In the genomic region with DNA sequence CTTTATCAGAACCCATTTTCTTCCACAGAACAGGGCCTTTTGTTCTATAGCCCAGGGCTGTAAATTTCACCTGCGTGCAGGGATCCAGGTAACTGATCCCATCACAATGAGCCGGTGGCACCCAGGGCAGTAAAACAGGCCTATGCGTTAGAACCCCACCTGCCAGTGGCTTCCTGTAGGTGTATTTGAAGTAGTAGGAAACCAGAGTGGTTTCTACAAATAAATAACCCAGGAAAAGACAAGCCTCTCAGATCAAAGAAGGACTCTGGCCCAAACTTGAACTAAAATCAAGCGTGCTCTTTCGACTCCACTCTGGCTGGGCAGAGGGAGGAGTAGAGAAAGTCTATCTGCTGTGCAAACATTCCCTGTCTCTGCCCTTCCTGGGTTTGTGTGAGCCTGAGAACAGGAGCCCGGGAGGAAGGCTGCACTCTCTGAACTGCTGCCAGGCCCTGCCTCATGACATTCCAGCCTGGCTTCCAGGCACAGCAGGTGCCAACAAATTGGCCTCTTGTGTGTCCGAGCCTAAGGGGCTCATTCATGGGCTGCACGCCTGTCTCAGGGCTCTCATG, we compare ENCODE assay signal across 10 cellular contexts.
DNase-seq lines count a peak whose midpoint lies in the region; ATAC-seq and TF ChIP-seq lines count a peak whose summit lies in the region.
"Had no signal": no experiment of that assay in that cellular context is flagged by ENCODE, and none has a peak within 500 bp of the region (broad histone marks: within the 10 kb centered on the region; RNA-seq: fewer than 3 reads in every experiment).

No MANE protein-coding gene starts in this region.

- TF ChIP-seq CTCF in body of pancreas (IDR thresholded peaks at IDR 0.05) (no peak), lower lobe of right lung (IDR thresholded peaks at IDR 0.05) (no peak), nephron progenitor cell (IDR thresholded peaks at IDR 0.05) (no peak)
- TF ChIP-seq CTCF in CD4-positive, alpha-beta T cell (IDR thresholded peaks at IDR 0.05) = no peak

- 15 to 20% methylated on average over 7 to 8 of the region's 8 CpGs for WGBS in body of pancreas, 2 donors

- DNase-seq in AG08395 (ENCODE audit: low spot score) = peak; percentile 44
- peak; percentile 7 for DNase-seq in M059J (ENCODE audit: low read depth)
- peak; percentile 73 to 88 (median 79) for DNase-seq in body of pancreas
- peak; percentile 70 for DNase-seq in lower lobe of right lung
- no peak for DNase-seq in nephron progenitor cell
- DNase-seq in SKM-1 (lab: John Stamatoyannopoulos, UW; ENCODE audit: unreplicated experiment) = no peak
- DNase-seq in CD4-positive, alpha-beta T cell = no peak
- DNase-seq: immature natural killer cell, T1000 had no signal

- ATAC-seq in body of pancreas (peak; percentile 85), lower lobe of right lung (peak; percentile 73 to 74), GM19463 (IDR thresholded peaks at IDR 0.05; ENCODE audit: unreplicated experiment) (no peak)
- ATAC-seq in CD4-positive, alpha-beta T cell (ENCODE audit: poor library complexity) = no peak

- TF ChIP-seq POLR2A in body of pancreas (IDR thresholded peaks at IDR 0.05) = no peak

- H3K9me3 ChIP-seq in body of pancreas (no peaks in the 10 kb centered on the region), lower lobe of right lung (no peaks in the 10 kb centered on the region)
- no peaks in the 10 kb centered on the region for H3K9me3 ChIP-seq in CD4-positive, alpha-beta T cell (ENCODE audit: control insufficient read depth, low read length)

- POLR2A ChIA-PET in CD4-positive, alpha-beta T cell (lab: Charles Lee) = no interaction called here

- H3K9me3 Mint-ChIP-seq in nephron progenitor cell = no peaks in the 10 kb centered on the region
- H3K9me3 Mint-ChIP-seq in CD4-positive, alpha-beta T cell = no peaks in the 10 kb centered on the region
- H3K9me3 Mint-ChIP-seq: immature natural killer cell had no signal

- H3K27me3 ChIP-seq in body of pancreas = no peaks in the 10 kb centered on the region
- no peaks in the 10 kb centered on the region for H3K27me3 ChIP-seq in lower lobe of right lung (ENCODE audit: low read depth)
- H3K27me3 ChIP-seq in CD4-positive, alpha-beta T cell (ENCODE audit: control insufficient read depth, insufficient read depth, low read length) = no peaks in the 10 kb centered on the region

- peaks cover 12% of the 10 kb centered on the region for H3K4me1 Mint-ChIP-seq in nephron progenitor cell
- peaks cover 24% of the 10 kb centered on the region for H3K4me1 Mint-ChIP-seq in CD4-positive, alpha-beta T cell (ENCODE audit: low read depth)
- H3K4me1 Mint-ChIP-seq: immature natural killer cell had no signal

- no peaks in the 10 kb centered on the region for H3K36me3 Mint-ChIP-seq in nephron progenitor cell (ENCODE audit: low read depth)
- no peaks in the 10 kb centered on the region for H3K36me3 Mint-ChIP-seq in CD4-positive, alpha-beta T cell (ENCODE audit: low read depth)
- H3K36me3 Mint-ChIP-seq: immature natural killer cell had no signal

- H3K27ac ChIP-seq in body of pancreas (peak overlapping the region in 2 of 4 donors; percentile 40 to 51), lower lobe of right lung (peak overlapping the region; percentile 64)
- H3K27ac ChIP-seq in CD4-positive, alpha-beta T cell (ENCODE audit: low read depth, low read length) = no peak overlapping the region

- H3K4me3 ChIP-seq in body of pancreas (no peak overlapping the region), lower lobe of right lung (no peak overlapping the region)

- H3K4me1 ChIP-seq in body of pancreas = peaks cover 12% of the 10 kb centered on the region
- H3K4me1 ChIP-seq in lower lobe of right lung = peaks cover 39% of the 10 kb centered on the region

- H3K36me3 ChIP-seq in body of pancreas (replicated peaks in 1 of 2; ENCODE audit: insufficient read depth in 1 of 2, low read depth in 2 of 2) = no peaks in the 10 kb centered on the region
- no peaks in the 10 kb centered on the region for H3K36me3 ChIP-seq in lower lobe of right lung

- intact Hi-C loops in body of pancreas (cut with DNase I) (no loop called here), lower lobe of right lung (cut with DNase I) (no loop called here)
- intact Hi-C loops in CD4-positive, alpha-beta T cell (cut with DNase I, micrococcal nuclease) = no loop called here

- CTCF ChIA-PET in CD4-positive, alpha-beta T cell (lab: Charles Lee) = no interaction called here

- no peak overlapping the region for H3K4me3 Mint-ChIP-seq in nephron progenitor cell
- H3K4me3 Mint-ChIP-seq in CD4-positive, alpha-beta T cell = no peak overlapping the region
- H3K4me3 Mint-ChIP-seq: immature natural killer cell had no signal

- H3K27ac Mint-ChIP-seq in nephron progenitor cell = no peak overlapping the region
- H3K27ac Mint-ChIP-seq in CD4-positive, alpha-beta T cell = no peak overlapping the region
- H3K27ac Mint-ChIP-seq: immature natural killer cell had no signal

- H3K27me3 Mint-ChIP-seq in nephron progenitor cell (ENCODE audit: low read depth, poor library complexity) = peaks cover 11% of the 10 kb centered on the region
- peaks cover 5% of the 10 kb centered on the region for H3K27me3 Mint-ChIP-seq in CD4-positive, alpha-beta T cell

Comparison
In these comparisons a context has a peak if more than half of its experiments do, and no peak if none do; other contexts are left out.
1. DNase-seq: peak in AG08395 (single experiment), M059J (single experiment), body of pancreas (4 of 4) and lower lobe of right lung (single experiment); none in nephron progenitor cell (single experiment), SKM-1 (single experiment) and CD4-positive, alpha-beta T cell (0 of 10).
2. ATAC-seq: peak in body of pancreas (single experiment) and lower lobe of right lung (2 of 2); none in GM19463 (single experiment) and CD4-positive, alpha-beta T cell (single experiment).